7 cellular contexts compared by ENCODE assay signal in the genomic region with DNA sequence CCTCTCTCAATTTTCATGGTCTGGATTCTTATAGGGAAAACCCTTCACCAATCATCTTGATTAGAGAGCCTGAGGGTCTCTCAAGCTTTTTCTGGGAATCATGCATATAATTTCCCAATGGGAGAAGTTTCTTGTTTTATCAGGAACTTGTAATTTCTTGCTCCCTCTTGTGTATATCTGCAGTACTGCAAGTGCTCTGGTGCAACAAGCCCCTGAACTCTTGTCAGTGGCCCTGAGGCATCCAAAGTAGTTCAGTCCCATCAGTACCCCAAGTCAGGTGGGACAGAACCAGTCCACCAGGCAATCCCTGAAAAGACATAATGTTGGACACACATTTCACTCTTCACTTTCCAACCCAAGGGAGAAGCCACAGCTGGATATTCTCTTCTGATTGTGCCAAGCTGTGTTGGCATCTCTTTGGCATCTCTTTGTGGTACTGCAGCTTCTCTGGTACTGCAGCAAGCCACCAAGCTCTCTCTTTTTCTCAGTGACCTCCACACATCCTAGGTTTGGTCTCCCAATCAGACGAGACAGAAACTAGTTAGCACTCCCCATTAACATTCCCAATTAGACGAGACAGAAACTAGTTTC.
DNase-seq lines count a peak whose midpoint lies in the region; ATAC-seq and TF ChIP-seq lines count a peak whose summit lies in the region.

No MANE protein-coding gene starts in this region.

- H3K36me3 ChIP-seq in upper lobe of right lung = no peaks in the 10 kb centered on the region

- H3K27ac ChIP-seq in VCaP (no peak overlapping the region), upper lobe of right lung (no peak overlapping the region)

- TF ChIP-seq CTCF in VCaP (conservative IDR thresholded peaks at IDR 0.05) = peak; percentile 85
- TF ChIP-seq CTCF in upper lobe of right lung (IDR thresholded peaks at IDR 0.05) = peak; percentile 74

- peak; percentile 80 for ATAC-seq in GM21723 (IDR thresholded peaks at IDR 0.05; ENCODE audit: unreplicated experiment)
- ATAC-seq in upper lobe of right lung = peak; percentile 59
- no peak for ATAC-seq in GM18873 (IDR thresholded peaks at IDR 0.05; ENCODE audit: low FRiP score, unreplicated experiment)

- no peaks in the 10 kb centered on the region for H3K4me1 ChIP-seq in upper lobe of right lung

- no peaks in the 10 kb centered on the region for H3K27me3 ChIP-seq in upper lobe of right lung

- H3K9me3 ChIP-seq in upper lobe of right lung = no peaks in the 10 kb centered on the region

- no peak overlapping the region for H3K4me3 ChIP-seq in upper lobe of right lung

- peak; percentile 29 for DNase-seq in GM03348 (ENCODE audit: low spot score)
- peak; percentile 42 for DNase-seq in NCI-H1048 (lab: John Stamatoyannopoulos, UW)
- peak; percentile 68 for DNase-seq in inferior parietal cortex (ENCODE audit: extremely low spot score)
- DNase-seq in upper lobe of right lung = no peak

- intact Hi-C loops in upper lobe of right lung (cut with DNase I) = no loop called here
